ENCODE assay signal across 15 cellular contexts in the genomic region with DNA sequence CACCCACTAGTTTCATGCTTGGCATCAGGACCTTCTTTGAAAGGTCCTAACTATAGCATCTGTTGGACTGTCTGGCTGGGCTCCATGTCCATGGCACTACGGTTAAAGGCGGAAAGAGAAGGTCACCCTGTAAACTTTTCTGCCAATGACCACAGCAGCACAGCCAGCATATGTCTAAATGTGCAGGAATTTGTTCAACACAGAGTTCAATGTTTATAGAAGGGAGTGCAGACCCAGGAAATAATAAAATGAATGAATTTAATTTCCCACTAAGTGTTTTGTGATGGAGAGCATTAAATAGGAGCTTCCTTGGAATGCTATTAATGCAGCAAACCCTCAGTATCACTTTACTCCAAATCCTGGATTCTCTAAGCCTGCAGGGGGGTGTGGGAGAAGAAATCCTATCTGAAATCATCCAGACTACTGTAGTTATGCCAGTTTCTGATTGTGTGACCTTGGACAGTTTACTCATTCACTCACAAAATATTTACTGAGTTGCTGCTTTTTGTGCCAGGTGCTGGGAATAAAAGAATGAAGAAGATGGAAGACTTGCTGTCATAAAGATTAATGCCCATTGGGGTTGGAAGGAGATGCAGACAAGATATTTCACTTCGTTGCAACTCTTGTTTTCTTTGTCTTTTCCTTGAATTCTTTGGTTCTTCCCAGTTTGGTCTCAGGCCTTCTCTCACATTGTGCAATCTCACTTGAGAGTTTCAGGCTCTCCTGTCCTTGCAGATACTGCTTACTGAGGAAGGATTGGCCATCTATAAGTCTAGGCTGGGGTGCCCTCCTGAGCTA.
DNase-seq lines count a peak whose midpoint lies in the region; ATAC-seq, FAIRE-seq and TF ChIP-seq lines count a peak whose summit lies in the region.
"Had no signal": no experiment of that assay in that cellular context is flagged by ENCODE, and none has a peak within 500 bp of the region (broad histone marks: within the 10 kb centered on the region; RNA-seq: fewer than 3 reads in every experiment).

No MANE protein-coding gene starts in this region.

- TF ChIP-seq CTCF in AG10803 (conservative IDR thresholded peaks at IDR 0.05; ENCODE audit: low read length) (no peak), mesothelial cell of epicardium (IDR thresholded peaks at IDR 0.05; ENCODE audit: unreplicated experiment) (no peak)

- no peak overlapping the region for H3K4me3 Mint-ChIP-seq in mesothelial cell of epicardium
- H3K4me3 Mint-ChIP-seq in activated CD4-positive, alpha-beta memory T cell treated with anti-CD3 and anti-CD28 coated beads for 36 hours, result no peak overlapping the region
- H3K4me3 Mint-ChIP-seq: GM23338; stimulated activated effector memory CD8-positive, alpha-beta T cell treated with anti-CD3 and anti-CD28 coated beads, Interleukin-12 subunit alpha, Interleukin-12 subunit beta, amount 100 ng/mL, for 72 hours had no signal

- CTCF ChIA-PET in activated CD4-positive, alpha-beta memory T cell treated with anti-CD3 and anti-CD28 coated beads for 36 hours (lab: Charles Lee), result interaction anchor here (0.6 kb wide), 1 partner anchor 27 kb away, joined by 3 read pairs; no protein-coding TSS in a partner anchor

- H3K27me3 Mint-ChIP-seq in mesothelial cell of epicardium (ENCODE audit: low read depth), result no peaks in the 10 kb centered on the region
- peaks cover 1% of the 10 kb centered on the region for H3K27me3 Mint-ChIP-seq in activated CD4-positive, alpha-beta memory T cell treated with anti-CD3 and anti-CD28 coated beads for 36 hours

- peak; percentile 26 for FAIRE-seq in endometrium (lab: Jason Lieb, UNC)
- FAIRE-seq: GM19239 had no signal

- peaks cover 14% of the 10 kb centered on the region for H3K36me3 Mint-ChIP-seq in mesothelial cell of epicardium
- no peaks in the 10 kb centered on the region for H3K36me3 Mint-ChIP-seq in activated CD4-positive, alpha-beta memory T cell treated with anti-CD3 and anti-CD28 coated beads for 36 hours
- H3K36me3 Mint-ChIP-seq: stimulated activated effector memory CD8-positive, alpha-beta T cell treated with anti-CD3 and anti-CD28 coated beads, Interleukin-12 subunit alpha, Interleukin-12 subunit beta, amount 100 ng/mL, for 72 hours had no signal

- H3K27ac Mint-ChIP-seq in mesothelial cell of epicardium, result peak overlapping the region; percentile 80
- H3K27ac Mint-ChIP-seq in activated CD4-positive, alpha-beta memory T cell treated with anti-CD3 and anti-CD28 coated beads for 36 hours, result no peak overlapping the region
- H3K27ac Mint-ChIP-seq: stimulated activated effector memory CD8-positive, alpha-beta T cell treated with anti-CD3 and anti-CD28 coated beads, Interleukin-12 subunit alpha, Interleukin-12 subunit beta, amount 100 ng/mL, for 72 hours had no signal

- intact Hi-C loops in activated CD4-positive, alpha-beta memory T cell treated with anti-CD3 and anti-CD28 coated beads for 36 hours (cut with micrococcal nuclease), result no loop called here

- no peak overlapping the region for H3K4me3 ChIP-seq in AG10803 (ENCODE audit: low read length)
- H3K4me3 ChIP-seq: GM23338 had no signal

- DNase-seq in AG10803 (ENCODE audit: low read depth), result peak; percentile 58
- peak; percentile 2 for DNase-seq in LoVo (ENCODE audit: low spot score)
- no peak for DNase-seq in mesothelial cell of epicardium (ENCODE audit: low spot score in 2 of 2, unreplicated experiment in 2 of 2)
- no peak for DNase-seq in CD1c-positive myeloid dendritic cell (ENCODE audit: extremely low spot score)
- no peak for DNase-seq in activated CD4-positive, alpha-beta memory T cell treated with anti-CD3 and anti-CD28 coated beads for 36 hours
- no peak for DNase-seq in amygdala (lab: John Stamatoyannopoulos, UW)
- DNase-seq: activated CD4-positive, alpha-beta T cell treated with anti-CD3 and anti-CD28 coated beads, Interleukin-2, amount 50 U/mL, for 1 hour; AML-193; NCI-H1092; NCI-H446 had no signal

- peaks cover 71% of the 10 kb centered on the region for H3K4me1 Mint-ChIP-seq in mesothelial cell of epicardium
- no peaks in the 10 kb centered on the region for H3K4me1 Mint-ChIP-seq in activated CD4-positive, alpha-beta memory T cell treated with anti-CD3 and anti-CD28 coated beads for 36 hours (ENCODE audit: low read depth)
- H3K4me1 Mint-ChIP-seq: stimulated activated effector memory CD8-positive, alpha-beta T cell treated with anti-CD3 and anti-CD28 coated beads, Interleukin-12 subunit alpha, Interleukin-12 subunit beta, amount 100 ng/mL, for 72 hours had no signal

- no peak for ATAC-seq in HG03571 (IDR thresholded peaks at IDR 0.05; ENCODE audit: unreplicated experiment)
- ATAC-seq: GM23338; stimulated activated effector memory CD8-positive, alpha-beta T cell treated with anti-CD3 and anti-CD28 coated beads, Interleukin-12 subunit alpha, Interleukin-12 subunit beta, amount 100 ng/mL, for 72 hours had no signal

- POLR2A ChIA-PET in activated CD4-positive, alpha-beta memory T cell treated with anti-CD3 and anti-CD28 coated beads for 36 hours (lab: Charles Lee), result no interaction called here

- peaks cover 12% of the 10 kb centered on the region for H3K9me3 Mint-ChIP-seq in mesothelial cell of epicardium
- no peaks in the 10 kb centered on the region for H3K9me3 Mint-ChIP-seq in activated CD4-positive, alpha-beta memory T cell treated with anti-CD3 and anti-CD28 coated beads for 36 hours
- H3K9me3 Mint-ChIP-seq: GM23338 had no signal

Comparison
In these comparisons a context has a peak if more than half of its experiments do, and no peak if none do; other contexts are left out.
1. DNase-seq: peak in AG10803 (single experiment) and LoVo (single experiment); none in mesothelial cell of epicardium (0 of 2), CD1c-positive myeloid dendritic cell (single experiment), activated CD4-positive, alpha-beta memory T cell treated with anti-CD3 and anti-CD28 coated beads for 36 hours (single experiment) and amygdala (0 of 56).